ENCODE assay signal across 30 cellular contexts in the genomic region with DNA sequence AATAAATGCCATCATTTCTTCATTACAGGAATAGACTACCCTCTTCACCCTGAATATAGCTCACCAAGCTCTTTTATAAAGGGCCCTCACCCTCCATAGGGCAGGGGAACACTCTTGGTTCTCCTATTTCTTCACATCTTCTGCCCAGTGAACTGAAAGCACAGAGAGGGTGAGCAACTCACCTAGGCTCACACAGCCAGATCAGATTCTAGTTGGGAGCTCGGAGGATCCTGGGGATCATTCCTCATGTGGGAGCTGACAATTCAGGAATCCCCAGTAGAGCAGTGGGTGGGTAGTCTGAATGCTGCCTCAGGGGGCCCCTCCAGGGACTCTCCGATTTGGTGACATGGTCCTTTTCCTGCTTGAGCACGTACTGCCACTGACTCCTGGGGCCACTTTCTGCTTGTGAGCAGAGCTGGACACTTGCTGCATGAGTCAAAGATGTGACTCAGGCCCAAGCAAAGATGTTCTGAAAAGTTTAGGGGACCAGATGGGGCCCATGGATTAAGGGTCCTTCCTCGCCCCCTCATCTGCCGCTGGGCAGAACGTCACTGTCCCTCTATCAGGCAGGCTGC.
"Had no signal": no experiment of that assay in that cellular context is flagged by ENCODE, and none has a peak within 500 bp of the region (broad histone marks: within the 10 kb centered on the region; RNA-seq: fewer than 3 reads in every experiment).

No MANE protein-coding gene starts in this region.

- H3K9me3 ChIP-seq: ascending aorta, body of pancreas, MG63, Peyer's patch, SJSA1 had no signal

- ATAC-seq: activated CD8-positive, alpha-beta memory T cell treated with anti-CD3 and anti-CD28 coated beads, Interleukin-2, amount 10 ng/mL, durations not matched to agents 7 days and 5 days; activated naive CD4-positive, alpha-beta T cell treated with anti-CD3 and anti-CD28 coated beads, Interleukin-2, amount 50 U/mL, for 72 hours; activated naive CD8-positive, alpha-beta T cell treated with anti-CD3 and anti-CD28 coated beads, Interleukin-2, amount 50 U/mL, for 24 hours; body of pancreas; SK-N-SH treated with all-trans-retinoic acid at 6 μM for 48 hours; WTC11 had no signal

- H3K4me1 ChIP-seq: Peyer's patch, SJSA1 had no signal

- H3K27ac Mint-ChIP-seq: activated CD8-positive, alpha-beta memory T cell treated with anti-CD3 and anti-CD28 coated beads, Interleukin-2, amount 10 ng/mL, durations not matched to agents 7 days and 5 days; activated naive CD4-positive, alpha-beta T cell treated with anti-CD3 and anti-CD28 coated beads, Interleukin-2, amount 50 U/mL, for 72 hours; activated naive CD8-positive, alpha-beta T cell treated with anti-CD3 and anti-CD28 coated beads, Interleukin-2, amount 50 U/mL, for 24 hours; activated T-cell treated with anti-CD3 and anti-CD28 coated beads, Interleukin-2, amount 50 U/mL, for 24 hours; activated T-helper 1 cell treated with anti-CD3 and anti-CD28 coated beads, Interleukin-12 subunit alpha, Interleukin-12 subunit beta, Interleukin-2, Interleukin-4 antibody, amounts not matched to agents 30 ng/mL and 10 ng/mL and 1 ng/mL, durations not matched to agents 14 hours and 24 hours and 36 hours; T-helper 1 cell treated with Interleukin-12 subunit alpha and Interleukin-12 subunit beta and Interleukin-4 antibody, amounts not matched to agents 30 μg/mL and 1 μg/mL, for 36 hours; WTC11 had no signal

- DNase-seq: activated CD4-positive, alpha-beta T cell treated with anti-CD3 and anti-CD28 coated beads, Interleukin-2, amount 10 ng/mL, durations not matched to agents 24 days and 14 days; activated CD4-positive, alpha-beta T cell treated with anti-CD3 and anti-CD28 coated beads, Interleukin-2, amount 50 U/mL, for 48 hours; activated CD4-positive, CD25-positive, alpha-beta regulatory T cell treated with anti-CD3 and anti-CD28 coated beads, Interleukin-2, amount 50 U/mL, for 72 hours; activated CD8-positive, alpha-beta memory T cell treated with anti-CD3 and anti-CD28 coated beads, Interleukin-2, amount 10 ng/mL, durations not matched to agents 7 days and 5 days; activated effector memory CD4-positive, alpha-beta T cell treated with Interleukin-2 at 50 U/mL for 16 hours; activated naive CD4-positive, alpha-beta T cell; activated naive CD8-positive, alpha-beta T cell treated with anti-CD3 and anti-CD28 coated beads, Interleukin-2, amount 50 U/mL, for 24 hours; activated T-cell treated with anti-CD3 and anti-CD28 coated beads, Interleukin-2, amount 50 U/mL, for 24 hours; amniotic stem cell; body of pancreas; MG63; MV-4-11; NCI-H1092 treated with DMSO at 0.1 percent for 48 hours; NCI-H1417 treated with DMSO at 0.1 percent for 48 hours; NCI-H1694; NCI-H2029; NCI-H2107; NCI-H345; NCI-H510A; NCI-H526 treated with DMSO at 0.1 percent for 48 hours; Peyer's patch; Right ventricle myocardium superior; SW 1271 had no signal

- H3K9me3 Mint-ChIP-seq: activated CD4-positive, alpha-beta T cell treated with anti-CD3 and anti-CD28 coated beads, Interleukin-2, amount 10 ng/mL, durations not matched to agents 24 days and 14 days; activated naive CD4-positive, alpha-beta T cell treated with anti-CD3 and anti-CD28 coated beads, Interleukin-2, amount 50 U/mL, for 72 hours; activated naive CD8-positive, alpha-beta T cell treated with anti-CD3 and anti-CD28 coated beads, Interleukin-2, amount 50 U/mL, for 24 hours; activated T-cell treated with anti-CD3 and anti-CD28 coated beads, Interleukin-2, amount 50 U/mL, for 24 hours; activated T-helper 1 cell treated with anti-CD3 and anti-CD28 coated beads, Interleukin-12 subunit alpha, Interleukin-12 subunit beta, Interleukin-2, Interleukin-4 antibody, amounts not matched to agents 30 ng/mL and 10 ng/mL and 1 ng/mL, durations not matched to agents 14 hours and 24 hours and 36 hours; T-helper 1 cell treated with Interleukin-12 subunit alpha and Interleukin-12 subunit beta and Interleukin-4 antibody, amounts not matched to agents 30 μg/mL and 1 μg/mL, for 36 hours; WTC11 had no signal

- H3K4me3 Mint-ChIP-seq: activated CD4-positive, alpha-beta T cell treated with anti-CD3 and anti-CD28 coated beads, Interleukin-2, amount 10 ng/mL, durations not matched to agents 24 days and 14 days; activated CD8-positive, alpha-beta memory T cell treated with anti-CD3 and anti-CD28 coated beads, Interleukin-2, amount 10 ng/mL, durations not matched to agents 7 days and 5 days; activated naive CD8-positive, alpha-beta T cell treated with anti-CD3 and anti-CD28 coated beads, Interleukin-2, amount 50 U/mL, for 24 hours; activated T-cell treated with anti-CD3 and anti-CD28 coated beads, Interleukin-2, amount 50 U/mL, for 24 hours; activated T-helper 1 cell treated with anti-CD3 and anti-CD28 coated beads, Interleukin-12 subunit alpha, Interleukin-12 subunit beta, Interleukin-2, Interleukin-4 antibody, amounts not matched to agents 30 ng/mL and 10 ng/mL and 1 ng/mL, durations not matched to agents 14 hours and 24 hours and 36 hours; T-helper 1 cell treated with Interleukin-12 subunit alpha and Interleukin-12 subunit beta and Interleukin-4 antibody, amounts not matched to agents 30 μg/mL and 1 μg/mL, for 36 hours; WTC11 had no signal

- H3K36me3 ChIP-seq: ascending aorta, MG63, Peyer's patch, SJSA1 had no signal

- H3K4me1 Mint-ChIP-seq: activated CD4-positive, alpha-beta T cell treated with anti-CD3 and anti-CD28 coated beads, Interleukin-2, amount 10 ng/mL, durations not matched to agents 24 days and 14 days; activated CD8-positive, alpha-beta memory T cell treated with anti-CD3 and anti-CD28 coated beads, Interleukin-2, amount 10 ng/mL, durations not matched to agents 7 days and 5 days; activated naive CD8-positive, alpha-beta T cell treated with anti-CD3 and anti-CD28 coated beads, Interleukin-2, amount 50 U/mL, for 24 hours had no signal

- H3K4me3 ChIP-seq: ascending aorta, body of pancreas, MG63, Peyer's patch, SJSA1 had no signal

- H3K36me3 Mint-ChIP-seq: activated CD8-positive, alpha-beta memory T cell treated with anti-CD3 and anti-CD28 coated beads, Interleukin-2, amount 10 ng/mL, durations not matched to agents 7 days and 5 days; activated naive CD4-positive, alpha-beta T cell treated with anti-CD3 and anti-CD28 coated beads, Interleukin-2, amount 50 U/mL, for 72 hours; WTC11 had no signal

- H3K27ac ChIP-seq: ascending aorta, body of pancreas, Peyer's patch, SJSA1 had no signal
